ENCODE assay signal across 22 cellular contexts in genomic region chr1:186286615-186287317, GRCh38. TPM values are rescaled to one million over a fixed set of nuclear protein-coding genes. Genes with fewer than 3 reads are reported as not detected.
A peak's percentile ranks its signal among the peaks of the same experiment; 100 is the strongest.
DNase-seq lines count a peak whose midpoint lies in the region; ATAC-seq, FAIRE-seq and TF ChIP-seq lines count a peak whose summit lies in the region.
"Had no signal": no experiment of that assay in that cellular context is flagged by ENCODE, and none has a peak within 500 bp of the region (broad histone marks: within the 10 kb centered on the region; RNA-seq: fewer than 3 reads in every experiment).

No MANE protein-coding gene starts in this region.

- H3K9ac ChIP-seq in Karpas-422 (ENCODE audit: low read length) (no peak overlapping the region), endothelial cell of umbilical vein (replicated peaks; ENCODE audit: extremely low read depth, insufficient read depth, low read length) (no peak overlapping the region)

- no peaks in the 10 kb centered on the region for H3K27me3 Mint-ChIP-seq in activated CD4-positive, alpha-beta T cell treated with anti-CD3 and anti-CD28 coated beads for 36 hours
- H3K27me3 Mint-ChIP-seq in progenitor cell of endocrine pancreas = no peaks in the 10 kb centered on the region

- no peak for DNase-seq in activated CD4-positive, alpha-beta T cell treated with anti-CD3 and anti-CD28 coated beads for 36 hours
- DNase-seq in activated CD4-positive, alpha-beta T cell treated with anti-CD3 and anti-CD28 coated beads for 48 hours = no peak
- DNase-seq in Karpas-422 (peak; percentile 14), endothelial cell of umbilical vein (ENCODE audit: low read depth, low spot score) (peak; percentile 73), osteoblast (ENCODE audit: insufficient read length, low spot score, missing footprints) (peak; percentile 75), progenitor cell of endocrine pancreas (ENCODE audit: low spot score, unreplicated experiment) (no peak), anterior cingulate cortex (lab: John Stamatoyannopoulos, UW) (no peak), dedifferentiated amniotic fluid mesenchymal stem cell (ENCODE audit: extremely low spot score) (no peak)
- DNase-seq: activated CD4-positive, CD25-positive, alpha-beta regulatory T cell treated with anti-CD3 and anti-CD28 coated beads, Interleukin-2, amount 50 U/mL, for 72 hours; activated CD8-positive, alpha-beta memory T cell treated with anti-CD3 and anti-CD28 coated beads, Interleukin-2, amount 50 U/mL, for 4 hours; activated naive CD8-positive, alpha-beta T cell treated with anti-CD3 and anti-CD28 coated beads, Interleukin-2, amount 10 ng/mL, durations not matched to agents 7 days and 5 days; C1 segment of cervical spinal cord; islet precursor cell; natural killer cell; NCI-H748 treated with DMSO at 0.1 percent for 48 hours; OCI-M1; T1000 had no signal

- H3K36me3 Mint-ChIP-seq in activated CD4-positive, alpha-beta T cell treated with anti-CD3 and anti-CD28 coated beads for 36 hours (ENCODE audit: low read depth) = peaks cover 16% of the 10 kb centered on the region
- no peaks in the 10 kb centered on the region for H3K36me3 Mint-ChIP-seq in progenitor cell of endocrine pancreas (ENCODE audit: insufficient read depth)
- H3K36me3 Mint-ChIP-seq: activated naive CD8-positive, alpha-beta T cell treated with anti-CD3 and anti-CD28 coated beads, Interleukin-2, amount 10 ng/mL, durations not matched to agents 7 days and 5 days; memory B cell; natural killer cell had no signal

- no peak overlapping the region for H3K4me3 Mint-ChIP-seq in activated CD4-positive, alpha-beta T cell treated with anti-CD3 and anti-CD28 coated beads for 36 hours
- H3K4me3 Mint-ChIP-seq in progenitor cell of endocrine pancreas (ENCODE audit: low read depth) = no peak overlapping the region
- H3K4me3 Mint-ChIP-seq: activated naive CD8-positive, alpha-beta T cell treated with anti-CD3 and anti-CD28 coated beads, Interleukin-2, amount 10 ng/mL, durations not matched to agents 7 days and 5 days; memory B cell; natural killer cell had no signal

- peaks cover 4% of the 10 kb centered on the region for H3K9me3 Mint-ChIP-seq in activated CD4-positive, alpha-beta T cell treated with anti-CD3 and anti-CD28 coated beads for 36 hours (ENCODE audit: low read depth)
- no peaks in the 10 kb centered on the region for H3K9me3 Mint-ChIP-seq in progenitor cell of endocrine pancreas (ENCODE audit: low read depth)
- H3K9me3 Mint-ChIP-seq: activated naive CD8-positive, alpha-beta T cell treated with anti-CD3 and anti-CD28 coated beads, Interleukin-2, amount 10 ng/mL, durations not matched to agents 7 days and 5 days; memory B cell; natural killer cell had no signal

- peaks cover 68% of the 10 kb centered on the region for H3K4me1 Mint-ChIP-seq in activated CD4-positive, alpha-beta T cell treated with anti-CD3 and anti-CD28 coated beads for 36 hours
- H3K4me1 Mint-ChIP-seq in progenitor cell of endocrine pancreas (ENCODE audit: low read depth) = no peaks in the 10 kb centered on the region
- H3K4me1 Mint-ChIP-seq: memory B cell, natural killer cell had no signal

- no peak for ATAC-seq in activated CD4-positive, alpha-beta T cell treated with anti-CD3 and anti-CD28 coated beads for 36 hours
- ATAC-seq: natural killer cell had no signal

- H3K9me2 ChIP-seq in Karpas-422 (replicated peaks; ENCODE audit: insufficient read depth, low read length) = no peaks in the 10 kb centered on the region

- CTCF ChIA-PET in activated CD4-positive, alpha-beta T cell treated with anti-CD3 and anti-CD28 coated beads for 36 hours (lab: Charles Lee) = interaction anchor here (0.8 to 2.0 kb wide), 3 partner anchors 10 to 17 kb away, joined by 3 to 7 read pairs (median 6); partner anchors contain the start of gene PRG4
- CTCF ChIA-PET in endothelial cell of umbilical vein (lab: Charles Lee) = no interaction called here

- no peaks in the 10 kb centered on the region for H4K20me1 ChIP-seq in Karpas-422 (ENCODE audit: insufficient read depth, low read depth, low read length)
- no peaks in the 10 kb centered on the region for H4K20me1 ChIP-seq in endothelial cell of umbilical vein (replicated peaks; ENCODE audit: control insufficient read depth, extremely low read depth, insufficient read depth, low read length)
- H4K20me1 ChIP-seq in osteoblast (ENCODE audit: insufficient read depth, low read length) = no peaks in the 10 kb centered on the region

- POLR2A ChIA-PET in activated CD4-positive, alpha-beta T cell treated with anti-CD3 and anti-CD28 coated beads for 36 hours (lab: Charles Lee) = no interaction called here
- POLR2A ChIA-PET in endothelial cell of umbilical vein (lab: Charles Lee) = no interaction called here

- H3K9me1 ChIP-seq in endothelial cell of umbilical vein (replicated peaks; ENCODE audit: control insufficient read depth, extremely low read depth, insufficient read depth, low read length) = no peaks in the 10 kb centered on the region

- no peaks in the 10 kb centered on the region for H3K79me2 ChIP-seq in Karpas-422 (ENCODE audit: low read length)
- no peaks in the 10 kb centered on the region for H3K79me2 ChIP-seq in endothelial cell of umbilical vein (ENCODE audit: control insufficient read depth, insufficient read depth, low read length)
- no peaks in the 10 kb centered on the region for H3K79me2 ChIP-seq in osteoblast (ENCODE audit: insufficient read depth, low read length)

- peak; percentile 83 for FAIRE-seq in endothelial cell of umbilical vein (lab: Jason Lieb, UNC)
- FAIRE-seq: bronchial epithelial cell had no signal

- H2AFZ ChIP-seq in Karpas-422 (ENCODE audit: low read length) (no peak overlapping the region), endothelial cell of umbilical vein (ENCODE audit: low read depth, low read length) (no peak overlapping the region), osteoblast (ENCODE audit: low read length) (no peak overlapping the region)

- dilution Hi-C loops in endothelial cell of umbilical vein (cut with MboI; ENCODE audit: extremely low pct_ligation_motif_present, low sequenced_read_pairs) = no loop called here

- TF ChIP-seq POLR2A in endothelial cell of umbilical vein (IDR thresholded peaks at IDR 0.05; ENCODE audit: low read depth, low read length) = no peak

- intact Hi-C loops in activated CD4-positive, alpha-beta T cell treated with anti-CD3 and anti-CD28 coated beads for 36 hours (cut with DNase I, micrococcal nuclease) = loop anchor here in 1 of 2 experiments (5.0 kb wide), 1 partner anchor 1394 kb away; no protein-coding TSS in a partner anchor
- intact Hi-C loops in endothelial cell of umbilical vein (cut with micrococcal nuclease) = no loop called here

- no peak overlapping the region for H3K4me2 ChIP-seq in Karpas-422 (ENCODE audit: low read depth, low read length, poor library complexity, severe bottlenecking)
- peak overlapping the region; percentile 73 for H3K4me2 ChIP-seq in endothelial cell of umbilical vein (ENCODE audit: insufficient read depth, low read length)
- no peak overlapping the region for H3K4me2 ChIP-seq in osteoblast (ENCODE audit: insufficient read depth, low read length)

- H3K4me1 ChIP-seq in Karpas-422 (ENCODE audit: low read length) (no peaks in the 10 kb centered on the region), endothelial cell of umbilical vein (ENCODE audit: control insufficient read depth, extremely low read depth, insufficient read depth, low read length) (peaks cover 13% of the 10 kb centered on the region), osteoblast (ENCODE audit: insufficient read depth, low read length) (peaks cover 4% of the 10 kb centered on the region)
- H3K4me1 ChIP-seq: prostate gland, SJSA1 had no signal

- H3K9me3 ChIP-seq in Karpas-422 (ENCODE audit: low read length) (no peaks in the 10 kb centered on the region), endothelial cell of umbilical vein (replicated peaks; ENCODE audit: control insufficient read depth, insufficient read depth, low read length) (no peaks in the 10 kb centered on the region), osteoblast (ENCODE audit: low read depth, low read length) (no peaks in the 10 kb centered on the region)
- H3K9me3 ChIP-seq: prostate gland, SJSA1 had no signal

- no TSS peak for BruUV-seq in endothelial cell of umbilical vein (replicated peaks; lab: Mats Ljungman, UMichigan)

- no peak overlapping the region for H3K4me3 ChIP-seq in Karpas-422 (ENCODE audit: low read length)
- no peak overlapping the region for H3K4me3 ChIP-seq in endothelial cell of umbilical vein (replicated peaks in 1 of 3; ENCODE audit: insufficient read depth in 1 of 3, low read depth in 1 of 3, low read length in 3 of 3)
- no peak overlapping the region for H3K4me3 ChIP-seq in osteoblast (ENCODE audit: insufficient read depth, low read length)
- H3K4me3 ChIP-seq: prostate gland, SJSA1 had no signal

- TF ChIP-seq CTCF in endothelial cell of umbilical vein (IDR thresholded peaks at IDR 0.05; ENCODE audit: extremely low read depth in 1 of 2, insufficient read depth in 1 of 2, low read depth in 1 of 2, low read length in 2 of 2) = no peak
- TF ChIP-seq CTCF in osteoblast (IDR thresholded peaks at IDR 0.05; ENCODE audit: extremely low read depth, low read depth, low read length) = no peak
- no peak for TF ChIP-seq CTCF in progenitor cell of endocrine pancreas (IDR thresholded peaks at IDR 0.05; ENCODE audit: unreplicated experiment)

- H3K27me3 ChIP-seq in Karpas-422 (ENCODE audit: low read length) (no peaks in the 10 kb centered on the region), endothelial cell of umbilical vein (ENCODE audit: control insufficient read depth in 2 of 2, insufficient read depth in 2 of 2, low read length in 2 of 2) (no peaks in the 10 kb centered on the region), osteoblast (ENCODE audit: insufficient read depth, low read length) (no peaks in the 10 kb centered on the region)
- H3K27me3 ChIP-seq: SJSA1 had no signal

- H3K27ac Mint-ChIP-seq in activated CD4-positive, alpha-beta T cell treated with anti-CD3 and anti-CD28 coated beads for 36 hours = peak overlapping the region; percentile 99
- no peak overlapping the region for H3K27ac Mint-ChIP-seq in progenitor cell of endocrine pancreas
- H3K27ac Mint-ChIP-seq: activated naive CD8-positive, alpha-beta T cell treated with anti-CD3 and anti-CD28 coated beads, Interleukin-2, amount 10 ng/mL, durations not matched to agents 7 days and 5 days; memory B cell; natural killer cell had no signal

- H3K36me3 ChIP-seq in Karpas-422 (ENCODE audit: insufficient read depth, low read length) = no peaks in the 10 kb centered on the region
- no peaks in the 10 kb centered on the region for H3K36me3 ChIP-seq in endothelial cell of umbilical vein (ENCODE audit: control insufficient read depth in 2 of 2, extremely low read depth in 1 of 2, insufficient read depth in 2 of 2, low read length in 2 of 2)
- no peaks in the 10 kb centered on the region for H3K36me3 ChIP-seq in osteoblast (ENCODE audit: insufficient read depth, low read length)
- H3K36me3 ChIP-seq: prostate gland, SJSA1 had no signal

- H3K27ac ChIP-seq in Karpas-422 (ENCODE audit: low read length) (no peak overlapping the region), endothelial cell of umbilical vein (ENCODE audit: insufficient read depth, low read depth, low read length) (no peak overlapping the region), osteoblast (ENCODE audit: low read depth, low read length) (no peak overlapping the region)
- H3K27ac ChIP-seq: prostate gland, SJSA1 had no signal

RNA-seq across cellular contexts. Expression of gene PRG4, which starts 9.3 kb away (rescaled TPM):
- 1 to 10 TPM; 7.0 to 8.5 TPM for total RNA-seq in activated CD4-positive, alpha-beta T cell treated with anti-CD3 and anti-CD28 coated beads for 36 hours
- not detected in 2 replicates for total RNA-seq in Karpas-422 (2014; rRNA removed; shearing (Covaris generic); ENCODE audit: low replicate concordance)
- total RNA-seq in endothelial cell of umbilical vein = not detected in 2 replicates
- not detected in 2 replicates for polyA plus RNA-seq in endothelial cell of umbilical vein
- polyA plus RNA-seq in endothelial cell of umbilical vein (2011; cell fraction: cytosol; rRNA removed) = not detected in 2 replicates
- not detected in 2 replicates for polyA plus RNA-seq in endothelial cell of umbilical vein (2011; cell fraction: nucleus; rRNA removed)
- 0.04 TPM in 1 of 2 replicates, not detected in the other for polyA plus RNA-seq in endothelial cell of umbilical vein (2012)
- polyA minus RNA-seq in endothelial cell of umbilical vein = not detected in 2 replicates
- 1.3 TPM for polyA minus RNA-seq in endothelial cell of umbilical vein (2011; cell fraction: cytosol; rRNA and poly(A)+ RNA removed)
- not detected in 2 replicates for polyA minus RNA-seq in endothelial cell of umbilical vein (2011; cell fraction: nucleus; rRNA and poly(A)+ RNA removed)
- under 0.01 and 0.29 TPM in 2 replicates for total RNA-seq in osteoblast
- total RNA-seq in progenitor cell of endocrine pancreas = not detected in 2 replicates
- total RNA-seq: A172; activated naive CD8-positive, alpha-beta T cell treated with anti-CD3 and anti-CD28 coated beads, Interleukin-2, amount 10 ng/mL, durations not matched to agents 7 days and 5 days; bronchial epithelial cell; natural killer cell; SJSA1 had no signal

Comparison
In these comparisons a context has a peak if more than half of its experiments do, and no peak if none do; other contexts are left out.
1. DNase-seq: peak in Karpas-422 (single experiment), endothelial cell of umbilical vein (single experiment) and osteoblast (single experiment); none in activated CD4-positive, alpha-beta T cell treated with anti-CD3 and anti-CD28 coated beads for 36 hours (single experiment), activated CD4-positive, alpha-beta T cell treated with anti-CD3 and anti-CD28 coated beads for 48 hours (single experiment), progenitor cell of endocrine pancreas (single experiment), anterior cingulate cortex (0 of 58) and dedifferentiated amniotic fluid mesenchymal stem cell (single experiment).